16 cellular contexts compared by ENCODE assay signal in the genomic region with DNA sequence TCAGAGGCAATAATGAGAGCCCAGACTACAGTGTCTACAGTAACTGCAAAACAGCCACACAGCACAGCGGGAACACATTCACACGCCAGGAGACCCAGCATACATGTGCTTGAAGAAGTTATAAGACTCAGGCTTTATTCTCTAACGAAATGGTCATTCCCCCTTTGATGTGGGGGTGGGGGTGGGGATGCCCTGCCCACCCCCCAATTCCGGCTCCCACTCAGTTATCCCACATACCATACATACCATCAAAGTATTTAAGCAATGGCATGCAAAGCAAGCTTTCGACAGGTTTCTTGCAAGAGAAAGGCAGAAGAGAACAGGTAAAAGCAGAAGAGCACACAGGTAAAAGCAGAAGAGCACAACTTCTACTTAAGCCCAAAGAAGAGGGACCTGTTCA. TPM values are rescaled to one million over a fixed set of nuclear protein-coding genes. Genes with fewer than 3 reads are reported as not detected.
DNase-seq lines count a peak whose midpoint lies in the region; ATAC-seq and TF ChIP-seq lines count a peak whose summit lies in the region.
"Had no signal": no experiment of that assay in that cellular context is flagged by ENCODE, and none has a peak within 500 bp of the region (broad histone marks: within the 10 kb centered on the region; RNA-seq: fewer than 3 reads in every experiment).

No MANE protein-coding gene starts in this region.

- H3K4me3 Mint-ChIP-seq in activated CD4-positive, alpha-beta T cell treated with anti-CD3 and anti-CD28 coated beads, Interleukin-2, amount 10 ng/mL, durations not matched to agents 7 days and 5 days = peak overlapping the region; percentile 97
- peak overlapping the region; percentile 66 for H3K4me3 Mint-ChIP-seq in activated T-helper 1 cell treated with anti-CD3 and anti-CD28 coated beads, Interleukin-12 subunit alpha, Interleukin-12 subunit beta, Interleukin-2, Interleukin-4 antibody, amounts not matched to agents 30 ng/mL and 10 ng/mL and 1 ng/mL, durations not matched to agents 14 hours and 24 hours and 36 hours
- H3K4me3 Mint-ChIP-seq in glutamatergic neuron (ENCODE audit: unreplicated experiment) = peak overlapping the region; percentile 93
- H3K4me3 Mint-ChIP-seq in stimulated activated effector memory CD8-positive, alpha-beta T cell treated with anti-CD3 and anti-CD28 coated beads, Interleukin-12 subunit alpha, Interleukin-12 subunit beta, amount 100 ng/mL, for 72 hours = peak overlapping the region; percentile 93

- H3K27ac Mint-ChIP-seq in activated CD4-positive, alpha-beta T cell treated with anti-CD3 and anti-CD28 coated beads, Interleukin-2, amount 10 ng/mL, durations not matched to agents 7 days and 5 days = peak overlapping the region; percentile 57
- peak overlapping the region; percentile 12 for H3K27ac Mint-ChIP-seq in activated T-helper 1 cell treated with anti-CD3 and anti-CD28 coated beads, Interleukin-12 subunit alpha, Interleukin-12 subunit beta, Interleukin-2, Interleukin-4 antibody, amounts not matched to agents 30 ng/mL and 10 ng/mL and 1 ng/mL, durations not matched to agents 14 hours and 24 hours and 36 hours
- no peak overlapping the region for H3K27ac Mint-ChIP-seq in glutamatergic neuron (ENCODE audit: unreplicated experiment)
- H3K27ac Mint-ChIP-seq in stimulated activated effector memory CD8-positive, alpha-beta T cell treated with anti-CD3 and anti-CD28 coated beads, Interleukin-12 subunit alpha, Interleukin-12 subunit beta, amount 100 ng/mL, for 72 hours = peak overlapping the region; percentile 97

- H3K9me3 Mint-ChIP-seq in activated CD4-positive, alpha-beta T cell treated with anti-CD3 and anti-CD28 coated beads, Interleukin-2, amount 10 ng/mL, durations not matched to agents 7 days and 5 days = no peaks in the 10 kb centered on the region
- no peaks in the 10 kb centered on the region for H3K9me3 Mint-ChIP-seq in activated T-helper 1 cell treated with anti-CD3 and anti-CD28 coated beads, Interleukin-12 subunit alpha, Interleukin-12 subunit beta, Interleukin-2, Interleukin-4 antibody, amounts not matched to agents 30 ng/mL and 10 ng/mL and 1 ng/mL, durations not matched to agents 14 hours and 24 hours and 36 hours
- H3K9me3 Mint-ChIP-seq in glutamatergic neuron (ENCODE audit: unreplicated experiment) = peaks cover 5% of the 10 kb centered on the region
- H3K9me3 Mint-ChIP-seq in stimulated activated effector memory CD8-positive, alpha-beta T cell treated with anti-CD3 and anti-CD28 coated beads, Interleukin-12 subunit alpha, Interleukin-12 subunit beta, amount 100 ng/mL, for 72 hours = no peaks in the 10 kb centered on the region

- H3K27me3 Mint-ChIP-seq in activated CD4-positive, alpha-beta T cell treated with anti-CD3 and anti-CD28 coated beads, Interleukin-2, amount 10 ng/mL, durations not matched to agents 7 days and 5 days = no peaks in the 10 kb centered on the region
- H3K27me3 Mint-ChIP-seq in activated T-helper 1 cell treated with anti-CD3 and anti-CD28 coated beads, Interleukin-12 subunit alpha, Interleukin-12 subunit beta, Interleukin-2, Interleukin-4 antibody, amounts not matched to agents 30 ng/mL and 10 ng/mL and 1 ng/mL, durations not matched to agents 14 hours and 24 hours and 36 hours (ENCODE audit: insufficient read depth) = no peaks in the 10 kb centered on the region
- peaks cover 7% of the 10 kb centered on the region for H3K27me3 Mint-ChIP-seq in glutamatergic neuron (ENCODE audit: unreplicated experiment)

- H3K36me3 Mint-ChIP-seq in activated CD4-positive, alpha-beta T cell treated with anti-CD3 and anti-CD28 coated beads, Interleukin-2, amount 10 ng/mL, durations not matched to agents 7 days and 5 days (ENCODE audit: low read depth) = peaks cover 28% of the 10 kb centered on the region
- peaks cover 21% of the 10 kb centered on the region for H3K36me3 Mint-ChIP-seq in activated T-helper 1 cell treated with anti-CD3 and anti-CD28 coated beads, Interleukin-12 subunit alpha, Interleukin-12 subunit beta, Interleukin-2, Interleukin-4 antibody, amounts not matched to agents 30 ng/mL and 10 ng/mL and 1 ng/mL, durations not matched to agents 14 hours and 24 hours and 36 hours (ENCODE audit: low read depth)
- no peaks in the 10 kb centered on the region for H3K36me3 Mint-ChIP-seq in glutamatergic neuron (ENCODE audit: unreplicated experiment)
- peaks cover 52% of the 10 kb centered on the region for H3K36me3 Mint-ChIP-seq in stimulated activated effector memory CD8-positive, alpha-beta T cell treated with anti-CD3 and anti-CD28 coated beads, Interleukin-12 subunit alpha, Interleukin-12 subunit beta, amount 100 ng/mL, for 72 hours

- peaks cover 0 to 66% (median 16%) of the 10 kb centered on the region in 45 donors for H3K27me3 ChIP-seq in dorsolateral prefrontal cortex
- H3K27me3 ChIP-seq: colonic mucosa had no signal

- no peak for ATAC-seq in stimulated activated effector memory CD8-positive, alpha-beta T cell treated with anti-CD3 and anti-CD28 coated beads, Interleukin-12 subunit alpha, Interleukin-12 subunit beta, amount 100 ng/mL, for 72 hours
- ATAC-seq in Right ventricle myocardium superior (ENCODE audit: poor library complexity) (no peak), GM21360 (IDR thresholded peaks at IDR 0.05; ENCODE audit: unreplicated experiment) (no peak)
- ATAC-seq: heart right ventricle had no signal

- POLR2A ChIA-PET in activated CD4-positive, alpha-beta T cell treated with anti-CD3 and anti-CD28 coated beads, Interleukin-2, amount 10 ng/mL, durations not matched to agents 7 days and 5 days (lab: Charles Lee) = no interaction called here

- intact Hi-C loops in activated T-helper 1 cell treated with anti-CD3 and anti-CD28 coated beads, Interleukin-12 subunit alpha, Interleukin-12 subunit beta, Interleukin-2, Interleukin-4 antibody, amounts not matched to agents 30 ng/mL and 10 ng/mL and 1 ng/mL, durations not matched to agents 14 hours and 24 hours and 36 hours (cut with micrococcal nuclease) = loop anchor here (2.0 kb wide), 1 partner anchor 73 kb away; no protein-coding TSS in a partner anchor
- intact Hi-C loops in dorsolateral prefrontal cortex (cut with DNase I) (loop anchor here in 1 of 2 donors (10.0 kb wide), 1 partner anchor 281 kb away; the partner anchor contains the start of genes EMD and FLNA), Right ventricle myocardium superior (cut with DNase I) (loop anchor here (10.0 kb wide), 1 partner anchor 49 kb away; no protein-coding TSS in a partner anchor)

- TF ChIP-seq CTCF in glutamatergic neuron (IDR thresholded peaks at IDR 0.05; ENCODE audit: partially characterized antibody, unreplicated experiment) = no peak
- no peak for TF ChIP-seq CTCF in dorsolateral prefrontal cortex (IDR thresholded peaks at IDR 0.05 in 54 of 56, conservative IDR thresholded peaks at IDR 0.05 in 2 of 56; ENCODE audit: low read depth in 1 of 56, partially characterized antibody in 56 of 56)

- peak overlapping the region in 1 of 59 donors; percentile 13 for H3K27ac ChIP-seq in dorsolateral prefrontal cortex
- H3K27ac ChIP-seq: colonic mucosa had no signal

- peak overlapping the region in 26 of 59 donors; percentile 0 to 78 (median 25) for H3K4me3 ChIP-seq in dorsolateral prefrontal cortex
- H3K4me3 ChIP-seq: colonic mucosa had no signal

- CTCF ChIA-PET in activated CD4-positive, alpha-beta T cell treated with anti-CD3 and anti-CD28 coated beads, Interleukin-2, amount 10 ng/mL, durations not matched to agents 7 days and 5 days (lab: Charles Lee) = interaction anchor here (1.3 kb wide), 1 partner anchor 131 kb away, joined by 3 read pairs; no protein-coding TSS in a partner anchor

- peaks cover 61% of the 10 kb centered on the region for H3K4me1 Mint-ChIP-seq in activated CD4-positive, alpha-beta T cell treated with anti-CD3 and anti-CD28 coated beads, Interleukin-2, amount 10 ng/mL, durations not matched to agents 7 days and 5 days
- H3K4me1 Mint-ChIP-seq in activated T-helper 1 cell treated with anti-CD3 and anti-CD28 coated beads, Interleukin-12 subunit alpha, Interleukin-12 subunit beta, Interleukin-2, Interleukin-4 antibody, amounts not matched to agents 30 ng/mL and 10 ng/mL and 1 ng/mL, durations not matched to agents 14 hours and 24 hours and 36 hours (ENCODE audit: low read depth) = peaks cover 57% of the 10 kb centered on the region
- peaks cover 32% of the 10 kb centered on the region for H3K4me1 Mint-ChIP-seq in glutamatergic neuron (ENCODE audit: low read depth, unreplicated experiment)
- H3K4me1 Mint-ChIP-seq in stimulated activated effector memory CD8-positive, alpha-beta T cell treated with anti-CD3 and anti-CD28 coated beads, Interleukin-12 subunit alpha, Interleukin-12 subunit beta, amount 100 ng/mL, for 72 hours = peaks cover 44% of the 10 kb centered on the region

- no peak for DNase-seq in activated CD4-positive, alpha-beta T cell treated with anti-CD3 and anti-CD28 coated beads, Interleukin-2, amount 10 ng/mL, durations not matched to agents 7 days and 5 days
- DNase-seq in activated CD4-positive, alpha-beta T cell treated with anti-CD3 and anti-CD28 coated beads for 1 hour = no peak
- no peak for DNase-seq in activated T-helper 1 cell treated with anti-CD3 and anti-CD28 coated beads, Interleukin-12 subunit alpha, Interleukin-12 subunit beta, Interleukin-2, Interleukin-4 antibody, amounts not matched to agents 30 ng/mL and 10 ng/mL and 1 ng/mL, durations not matched to agents 14 hours and 24 hours and 36 hours (ENCODE audit: low spot score)
- DNase-seq in glutamatergic neuron (no peak), dorsolateral prefrontal cortex (no peak), Right ventricle myocardium superior (no peak)
- no peak for DNase-seq in stimulated activated effector memory CD8-positive, alpha-beta T cell treated with anti-CD3 and anti-CD28 coated beads, Interleukin-12 subunit alpha, Interleukin-12 subunit beta, amount 100 ng/mL, for 72 hours (ENCODE audit: low spot score in 2 of 2)
- DNase-seq: colonic mucosa, HCEC 1CT, heart right ventricle, NCI-H1105 treated with DMSO at 0.1 percent for 48 hours, NCI-H748 treated with DMSO at 0.1 percent for 48 hours, stomach, T-helper 1 cell had no signal

RNA-seq across cellular contexts. Expression of gene MECP2, which starts 3.6 kb away (rescaled TPM):
- 10 to 100 TPM; 64.2 to 72.4 TPM for total RNA-seq in activated CD4-positive, alpha-beta T cell treated with anti-CD3 and anti-CD28 coated beads, Interleukin-2, amount 10 ng/mL, durations not matched to agents 7 days and 5 days
- total RNA-seq in activated T-helper 1 cell treated with anti-CD3 and anti-CD28 coated beads, Interleukin-12 subunit alpha, Interleukin-12 subunit beta, Interleukin-2, Interleukin-4 antibody, amounts not matched to agents 30 ng/mL and 10 ng/mL and 1 ng/mL, durations not matched to agents 14 hours and 24 hours and 36 hours = 53.4 and 59.4 TPM in 2 replicates
- total RNA-seq in glutamatergic neuron (ENCODE audit: unreplicated experiment) (60.0 TPM), dorsolateral prefrontal cortex (100 to 1,000 TPM in 13 of 120 experiments, 10 to 100 TPM in 107; 75.9 to 123 (median 90.3) TPM), Right ventricle myocardium superior (30.5 TPM)

RNA-seq across cellular contexts. Expression of gene OPN1LW, which starts 50.1 kb away (rescaled TPM):
- total RNA-seq in activated CD4-positive, alpha-beta T cell treated with anti-CD3 and anti-CD28 coated beads, Interleukin-2, amount 10 ng/mL, durations not matched to agents 7 days and 5 days = not detected
- not detected in 2 replicates for total RNA-seq in activated T-helper 1 cell treated with anti-CD3 and anti-CD28 coated beads, Interleukin-12 subunit alpha, Interleukin-12 subunit beta, Interleukin-2, Interleukin-4 antibody, amounts not matched to agents 30 ng/mL and 10 ng/mL and 1 ng/mL, durations not matched to agents 14 hours and 24 hours and 36 hours
- total RNA-seq in glutamatergic neuron (ENCODE audit: unreplicated experiment) (2.6 TPM), dorsolateral prefrontal cortex (not detected), Right ventricle myocardium superior (not detected)
- total RNA-seq: colonic mucosa, heart right ventricle, mononuclear cell, stomach had no signal
